In genomic region chr9:129383415-129384088, GRCh38 we compare ENCODE assay signal across 8 cellular contexts.
A peak's percentile ranks its signal among the peaks of the same experiment; 100 is the strongest.
DNase-seq lines count a peak whose midpoint lies in the region; ATAC-seq and TF ChIP-seq lines count a peak whose summit lies in the region.

No MANE protein-coding gene starts in this region.

- no peaks in the 10 kb centered on the region for H3K36me3 Mint-ChIP-seq in activated T-cell treated with anti-CD3 and anti-CD28 coated beads, Interleukin-2, amount 50 U/mL, for 72 hours (ENCODE audit: insufficient read depth in 2 of 2)
- H3K36me3 Mint-ChIP-seq in naive B cell: no peaks in the 10 kb centered on the region

- TF ChIP-seq POLR2A in esophagus squamous epithelium (IDR thresholded peaks at IDR 0.05): peak in 2 of 4 donors; percentile 57 to 59

- peak overlapping the region; percentile 95 to 98 (median 97) for H3K27ac ChIP-seq in esophagus squamous epithelium

- peak overlapping the region; percentile 69 to 80 for H3K4me3 Mint-ChIP-seq in activated T-cell treated with anti-CD3 and anti-CD28 coated beads, Interleukin-2, amount 50 U/mL, for 72 hours
- peak overlapping the region; percentile 55 to 94 (median 86) for H3K4me3 Mint-ChIP-seq in naive B cell

- intact Hi-C loops in esophagus squamous epithelium (cut with DNase I): no loop called here

- WGBS in esophagus squamous epithelium, 2 donors: 0 to 10% methylated on average over 8 to 15 of the region's 72 CpGs

- H3K9me3 ChIP-seq in esophagus squamous epithelium (no peaks in the 10 kb centered on the region), BE2C (no peaks in the 10 kb centered on the region)

- H3K4me1 ChIP-seq in esophagus squamous epithelium (peaks cover 18 to 36% (median 22%) of the 10 kb centered on the region in 3 donors), BE2C (peaks cover 27% of the 10 kb centered on the region)

- H3K36me3 ChIP-seq in esophagus squamous epithelium (no peaks in the 10 kb centered on the region), BE2C (no peaks in the 10 kb centered on the region)

- H3K9me3 Mint-ChIP-seq in activated T-cell treated with anti-CD3 and anti-CD28 coated beads, Interleukin-2, amount 50 U/mL, for 72 hours: no peaks in the 10 kb centered on the region
- H3K9me3 Mint-ChIP-seq in naive B cell: no peaks in the 10 kb centered on the region

- TF ChIP-seq CTCF in esophagus squamous epithelium (IDR thresholded peaks at IDR 0.05): peak in 3 of 6 experiments; percentile 12 to 29 (median 25)
- TF ChIP-seq CTCF in BE2C (IDR thresholded peaks at IDR 0.05; ENCODE audit: low read depth, low read length): no peak

- no peak overlapping the region for H3K27ac Mint-ChIP-seq in activated T-cell treated with anti-CD3 and anti-CD28 coated beads, Interleukin-2, amount 50 U/mL, for 72 hours
- peak overlapping the region; percentile 91 to 98 (median 96) for H3K27ac Mint-ChIP-seq in naive B cell

- H3K4me1 Mint-ChIP-seq in activated T-cell treated with anti-CD3 and anti-CD28 coated beads, Interleukin-2, amount 50 U/mL, for 72 hours (ENCODE audit: low read depth): peaks cover 5% of the 10 kb centered on the region
- peaks cover 10 to 24% (median 24%) of the 10 kb centered on the region in 3 donors for H3K4me1 Mint-ChIP-seq in naive B cell

- H3K27me3 ChIP-seq in esophagus squamous epithelium: no peaks in the 10 kb centered on the region
- H3K27me3 ChIP-seq in BE2C: no peaks in the 10 kb centered on the region

- ATAC-seq in HG03060 (IDR thresholded peaks at IDR 0.05; ENCODE audit: low read depth, unreplicated experiment) (peak; percentile 70), naive B cell (ENCODE audit: low read depth in 2 of 2) (peak; percentile 90 to 91)
- peak; percentile 94 to 96 for ATAC-seq in activated T-cell treated with anti-CD3 and anti-CD28 coated beads, Interleukin-2, amount 50 U/mL, for 72 hours (replicated peaks in 1 of 2)

- DNase-seq in GM04504 (ENCODE audit: low read depth) (peak; percentile 42), NOMO-1 (lab: John Stamatoyannopoulos, UW; ENCODE audit: unreplicated experiment in 2 of 2) (peak; percentile 88 to 93), esophagus squamous epithelium (lab: John Stamatoyannopoulos, UW) (peak; percentile 33), naive B cell (peak; percentile 90), BE2C (no peak)
- DNase-seq in activated T-cell treated with anti-CD3 and anti-CD28 coated beads, Interleukin-2, amount 50 U/mL, for 72 hours: peak; percentile 71 to 72
- peak; percentile 43 to 63 for DNase-seq in stimulated activated CD8-positive, alpha-beta memory T cell treated with anti-CD3 and anti-CD28 coated beads, Interleukin-7, amount 100 ng/mL, for 4 hours (ENCODE audit: low read depth in 2 of 2)

- H3K27me3 Mint-ChIP-seq in activated T-cell treated with anti-CD3 and anti-CD28 coated beads, Interleukin-2, amount 50 U/mL, for 72 hours (ENCODE audit: low read depth): no peaks in the 10 kb centered on the region
- H3K27me3 Mint-ChIP-seq in naive B cell: peaks cover 0 to 2% (median 0%) of the 10 kb centered on the region in 3 donors

- peak overlapping the region; percentile 48 to 69 (median 64) for H3K4me3 ChIP-seq in esophagus squamous epithelium
- no peak overlapping the region for H3K4me3 ChIP-seq in BE2C (ENCODE audit: low read depth, low read length)
